Comparison of ENCODE assay signal across 8 cellular contexts in the genomic region with DNA sequence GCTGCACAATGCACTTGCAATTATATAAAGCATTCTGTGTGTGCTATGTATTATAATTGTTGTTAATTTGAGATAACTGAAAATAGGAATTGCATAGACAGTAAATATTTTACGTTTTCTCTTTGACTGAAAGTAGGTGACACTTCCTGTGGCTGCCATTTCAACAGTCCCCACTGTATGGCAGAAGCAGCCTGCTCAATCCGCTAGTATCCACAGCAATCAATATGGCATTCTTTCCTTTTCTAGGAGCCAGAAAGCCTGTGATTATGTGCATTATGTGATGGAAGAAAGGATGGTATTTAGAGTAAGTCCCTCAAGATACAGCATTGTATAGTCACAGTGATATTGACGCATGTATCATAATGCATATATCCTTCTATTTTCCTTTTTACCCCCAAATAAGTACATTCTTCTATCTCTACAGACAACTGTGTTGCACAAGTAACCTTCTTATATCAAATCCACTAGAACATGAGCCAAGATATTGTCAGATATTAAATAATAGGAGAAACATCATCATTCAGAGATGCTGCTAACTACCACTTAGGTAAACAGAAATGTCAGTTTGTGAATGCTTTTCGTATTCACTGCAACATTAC. TPM values are rescaled to one million over a fixed set of nuclear protein-coding genes. Genes with fewer than 3 reads are reported as not detected.
A peak's percentile ranks its signal among the peaks of the same experiment; 100 is the strongest.
DNase-seq lines count a peak whose midpoint lies in the region; ATAC-seq and TF ChIP-seq lines count a peak whose summit lies in the region.

No MANE protein-coding gene starts in this region.

- peak; percentile 51 for TF ChIP-seq CTCF in Calu3 (IDR thresholded peaks at IDR 0.05; ENCODE audit: unreplicated experiment)

- DNase-seq in Calu3, result peak; percentile 55
- peak; percentile 18 for DNase-seq in HS-5 (ENCODE audit: low read depth)
- peak; percentile 55 for DNase-seq in SK-MEL-5 (ENCODE audit: low read depth, low spot score)
- DNase-seq in hepatic stellate cell (ENCODE audit: low spot score), result peak; percentile 32
- no peak for DNase-seq in GOT3 (lab: John Stamatoyannopoulos, UW)
- no peak for DNase-seq in posterior vena cava (ENCODE audit: low spot score)
- DNase-seq in activated T-cell treated with anti-CD3 and anti-CD28 coated beads, Interleukin-2, amount 50 U/mL, for 1 hour, result no peak

- H3K36me3 Mint-ChIP-seq in Calu3 (ENCODE audit: insufficient read depth, unreplicated experiment), result peaks cover 4% of the 10 kb centered on the region

- intact Hi-C loops in Calu3 (cut with micrococcal nuclease; ENCODE audit: unreplicated experiment), result loop anchor here (1.0 to 10.0 kb wide), 2 partner anchors 491 to 746 kb away; no protein-coding TSS in a partner anchor
- intact Hi-C loops in posterior vena cava (cut with DNase I), result loop anchor here in 1 of 2 donors (2.0 kb wide), 1 partner anchor 530 kb away; no protein-coding TSS in a partner anchor

- no peaks in the 10 kb centered on the region for H3K9me3 Mint-ChIP-seq in Calu3 (ENCODE audit: low read depth, unreplicated experiment)

- in situ Hi-C loops in SK-MEL-5 (cut with HindIII; ENCODE audit: low pct_unique_long_range_greater_than_20kb, low sequenced_read_pairs), result no loop called here

- no peak for ATAC-seq in GM19395 (IDR thresholded peaks at IDR 0.05; ENCODE audit: unreplicated experiment)

- no peaks in the 10 kb centered on the region for H3K27me3 Mint-ChIP-seq in Calu3 (ENCODE audit: unreplicated experiment)

- no peak overlapping the region for H3K27ac Mint-ChIP-seq in Calu3 (ENCODE audit: unreplicated experiment)

- no TSS peak for BruUV-seq in Calu3 (replicated peaks; lab: Mats Ljungman, UMichigan)

- H3K4me3 Mint-ChIP-seq in Calu3 (ENCODE audit: low read depth, unreplicated experiment), result no peak overlapping the region

- CTCF ChIA-PET in Calu3 (lab: Charles Lee), result no interaction called here

- peaks cover 25% of the 10 kb centered on the region for H3K4me1 Mint-ChIP-seq in Calu3 (ENCODE audit: low read depth, unreplicated experiment)

RNA-seq across cellular contexts. Expression of a gene that starts 59.7 kb away (rescaled TPM):
- not detected in 2 replicates for total RNA-seq in Calu3 (2022)
- total RNA-seq in SK-MEL-5 (2014; rRNA removed; shearing (Covaris generic)), result not detected in 2 replicates
- polyA plus RNA-seq in SK-MEL-5 (2015; cell fraction: cytosol; rRNA removed), result not detected in 2 replicates
- polyA plus RNA-seq in SK-MEL-5 (2015; cell fraction: nucleus; rRNA removed), result not detected in 2 replicates
- not detected for total RNA-seq in posterior vena cava

Comparison
In these comparisons a context has a peak if more than half of its experiments do, and no peak if none do; other contexts are left out.
1. DNase-seq: peak in Calu3 (single experiment), HS-5 (single experiment), SK-MEL-5 (single experiment) and hepatic stellate cell (single experiment); none in GOT3 (single experiment), posterior vena cava (single experiment) and activated T-cell treated with anti-CD3 and anti-CD28 coated beads, Interleukin-2, amount 50 U/mL, for 1 hour (single experiment).